6 cellular contexts compared by ENCODE assay signal in the genomic region with DNA sequence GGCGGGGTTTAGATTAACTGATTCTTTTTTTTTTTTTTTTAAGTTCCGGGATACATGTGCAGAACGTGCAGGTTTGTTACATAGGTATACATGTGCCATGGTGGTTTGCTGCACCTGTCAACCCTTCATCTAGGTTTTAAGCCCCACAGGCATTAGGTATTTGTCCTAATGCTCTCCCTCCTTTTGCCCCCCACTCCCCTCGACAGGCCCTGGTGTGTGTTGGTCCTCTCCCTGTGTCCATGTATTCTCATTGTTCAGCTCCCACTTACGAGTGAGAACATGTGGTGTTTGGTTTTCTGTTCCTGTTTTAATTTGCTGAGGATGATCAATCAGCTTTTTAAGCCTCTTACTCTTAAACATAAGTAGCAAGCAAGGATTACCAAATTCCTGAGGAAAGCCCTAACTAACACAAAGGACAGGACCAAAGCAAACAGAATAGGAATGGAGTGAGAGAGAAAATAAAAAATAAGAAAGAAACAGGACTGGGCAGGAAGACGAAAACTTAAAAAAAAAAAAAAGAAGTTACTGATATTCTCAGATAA.
A peak's percentile ranks its signal among the peaks of the same experiment; 100 is the strongest.
DNase-seq lines count a peak whose midpoint lies in the region; TF ChIP-seq lines count a peak whose summit lies in the region.
"Not testable (repeated sequence)": the region's sequence is repeated elsewhere in the genome, so short reads cannot be mapped to it uniquely, and the experiment has no call there.

No MANE protein-coding gene starts in this region.

- not testable (repeated sequence) for H3K27ac ChIP-seq in H9 (ENCODE audit: insufficient read length, low read depth, low read length)
- peak overlapping the region; percentile 79 for H3K27ac ChIP-seq in neural progenitor cell

- H3K23ac ChIP-seq in H9 (ENCODE audit: insufficient read length, low read depth, low read length) = not testable (repeated sequence)

- not testable (repeated sequence) for H2AFZ ChIP-seq in H9 (ENCODE audit: low read length); neural progenitor cell (replicated peaks)

- peaks cover 25% of the 10 kb centered on the region for H3F3A ChIP-seq in neural progenitor cell (ENCODE audit: low read depth)

- H3K27me3 ChIP-seq in H9 (ENCODE audit: insufficient read depth, low read length); neural progenitor cell: not testable (repeated sequence)

- in situ Hi-C loops in SK-MEL-5 (cut with HindIII; ENCODE audit: low pct_unique_long_range_greater_than_20kb, low sequenced_read_pairs) = not testable (repeated sequence)

- H3K14ac ChIP-seq in H9 (ENCODE audit: insufficient read depth, low read length) = not testable (repeated sequence)

- not testable (repeated sequence) for H3K56ac ChIP-seq in H9 (ENCODE audit: insufficient read length, low read depth, low read length)

- not testable (repeated sequence) for H3K4me1 ChIP-seq in H9 (ENCODE audit: insufficient read depth, low read length)
- peaks cover 23% of the 10 kb centered on the region for H3K4me1 ChIP-seq in neural progenitor cell

- H4K91ac ChIP-seq in H9 (ENCODE audit: insufficient read length, low read depth, low read length) = not testable (repeated sequence)

- not testable (repeated sequence) for H2BK15ac ChIP-seq in H9 (ENCODE audit: low read depth, low read length)

- WGBS in H9 (ENCODE audit: extremely low coverage, insufficient read length, low lambda C conversion rate) = no CpG with 5 or more reads among the region's 6 CpGs

- not testable (repeated sequence) for H3K4me3 Mint-ChIP-seq in H9, neural progenitor cell
- H3K4me3 Mint-ChIP-seq in brain = peak overlapping the region in 1 of 5 experiments; percentile 34

- H2BK120ac ChIP-seq in H9 (ENCODE audit: low read depth, low read length, poor library complexity, severe bottlenecking) = not testable (repeated sequence)

- not testable (repeated sequence) for H4K8ac ChIP-seq in H9 (replicated peaks; ENCODE audit: insufficient read length, low read depth, low read length)

- not testable (repeated sequence) for H3K27me3 Mint-ChIP-seq in H9 (ENCODE audit: low read depth); brain; neural progenitor cell (ENCODE audit: insufficient read depth, low read depth)

- not testable (repeated sequence) for H3K9me3 ChIP-seq in H9 (ENCODE audit: control insufficient read depth, low read depth, low read length); neural progenitor cell (ENCODE audit: low read depth)

- H2AK5ac ChIP-seq in H9 (ENCODE audit: insufficient read length, low read length) = not testable (repeated sequence)

- H4K5ac ChIP-seq in H9 (ENCODE audit: insufficient read length, low read depth, low read length) = not testable (repeated sequence)

- not testable (repeated sequence) for H3K4ac ChIP-seq in H9 (ENCODE audit: low read depth, low read length)

- DNase-seq in H9 = not testable (repeated sequence)
- peak; percentile 48 for DNase-seq in NCI-H524 treated with DMSO at 0.1 percent for 48 hours (lab: John Stamatoyannopoulos, UW)
- peak; percentile 27 for DNase-seq in SK-MEL-5 (ENCODE audit: low read depth, low spot score)
- DNase-seq in neural progenitor cell (ENCODE audit: low spot score) = peak; percentile 61
- DNase-seq in retinal pigment epithelial cell (ENCODE audit: low read depth) = peak; percentile 86

- H3K79me1 ChIP-seq in H9 (ENCODE audit: insufficient read depth, low read depth, low read length, poor library complexity, severe bottlenecking) = not testable (repeated sequence)

- not testable (repeated sequence) for H3K18ac ChIP-seq in H9 (ENCODE audit: insufficient read length, low read depth, low read length)

- not testable (repeated sequence) for H3K36me3 ChIP-seq in neural progenitor cell

- H3T11ph ChIP-seq in H9 (ENCODE audit: low read length) = not testable (repeated sequence)

- not testable (repeated sequence) for H3K9me3 Mint-ChIP-seq in H9, brain, neural progenitor cell

- TF ChIP-seq CTCF in H9 (conservative IDR thresholded peaks at IDR 0.05); brain (conservative IDR thresholded peaks at IDR 0.05); neural progenitor cell (IDR thresholded peaks at IDR 0.05); retinal pigment epithelial cell (conservative IDR thresholded peaks at IDR 0.05; ENCODE audit: low read depth, low read length): not testable (repeated sequence)

- not testable (repeated sequence) for H3K23me2 ChIP-seq in H9 (ENCODE audit: insufficient read length, low read depth, low read length, poor library complexity, severe bottlenecking)

- H4K20me1 ChIP-seq in H9 (ENCODE audit: control insufficient read depth, insufficient read depth, insufficient read length); neural progenitor cell (ENCODE audit: low read depth): not testable (repeated sequence)

- H3K4me2 ChIP-seq in H9 (ENCODE audit: insufficient read depth, insufficient read length, low read length) = not testable (repeated sequence)
- peak overlapping the region; percentile 53 for H3K4me2 ChIP-seq in neural progenitor cell

- H2BK5ac ChIP-seq in H9 (ENCODE audit: insufficient read length, low read length) = not testable (repeated sequence)

- not testable (repeated sequence) for H2BK20ac ChIP-seq in H9 (ENCODE audit: low read depth, low read length, poor library complexity, severe bottlenecking)

- peaks cover 11 to 15% of the 10 kb centered on the region in 2 experiments for H3K4me1 Mint-ChIP-seq in H9
- H3K4me1 Mint-ChIP-seq in brain = peaks cover 25% of the 10 kb centered on the region
- peaks cover 15% of the 10 kb centered on the region for H3K4me1 Mint-ChIP-seq in neural progenitor cell

- H3K4me3 ChIP-seq in neural progenitor cell; retinal pigment epithelial cell (ENCODE audit: low read length): not testable (repeated sequence)

- not testable (repeated sequence) for H2BK12ac ChIP-seq in H9 (ENCODE audit: insufficient read length, low read depth, low read length)

- not testable (repeated sequence) for H3K9ac ChIP-seq in H9 (ENCODE audit: extremely low read depth, insufficient read length, low read length); neural progenitor cell

- not testable (repeated sequence) for H3K79me2 ChIP-seq in H9 (ENCODE audit: insufficient read depth, low read length); neural progenitor cell (ENCODE audit: low read depth)

- H3K36me3 Mint-ChIP-seq in H9 (ENCODE audit: insufficient read depth in 1 of 3, low read depth in 3 of 3); neural progenitor cell: not testable (repeated sequence)
- peaks cover 39% of the 10 kb centered on the region for H3K36me3 Mint-ChIP-seq in brain

- peak overlapping the region in 2 of 3 experiments; percentile 69 to 89; a peak in 4 of 7 replicates for H3K27ac Mint-ChIP-seq in H9
- H3K27ac Mint-ChIP-seq in brain = peak overlapping the region in 3 of 5 experiments; percentile 22 to 61 (median 57)
- peak overlapping the region; percentile 19 for H3K27ac Mint-ChIP-seq in neural progenitor cell

Comparison
In these comparisons a context has a peak if more than half of its experiments do, and no peak if none do; other contexts are left out.
1. H3K27ac Mint-ChIP-seq: peak in every context shown above with its lines; median percentile 79 in H9; 57 in brain; 19 in neural progenitor cell.